Comparison of ENCODE assay signal across 28 cellular contexts in the genomic region with DNA sequence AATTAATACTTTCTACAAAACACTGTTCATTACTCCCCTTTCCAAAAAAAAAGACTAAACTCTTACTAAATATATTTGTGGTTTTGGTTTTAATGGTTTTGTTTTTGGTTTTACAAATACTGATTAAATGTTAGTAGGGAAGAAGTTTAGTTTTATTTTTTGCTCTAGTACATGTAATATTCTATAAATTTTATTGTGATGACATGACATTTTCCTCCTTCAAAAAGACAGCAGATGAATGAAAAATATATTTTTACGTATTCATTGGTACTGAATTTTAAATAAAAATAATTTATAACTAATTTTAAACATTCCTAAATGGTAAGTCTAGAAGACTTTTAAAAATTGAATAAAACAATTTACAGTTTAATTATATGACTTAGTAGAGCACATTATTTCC.
"Had no signal": no experiment of that assay in that cellular context is flagged by ENCODE, and none has a peak within 500 bp of the region (broad histone marks: within the 10 kb centered on the region; RNA-seq: fewer than 3 reads in every experiment).

No MANE protein-coding gene starts in this region.

- H3K27me3 ChIP-seq: adrenal gland, body of pancreas, colonic mucosa, esophagus squamous epithelium had no signal

- H3K27ac ChIP-seq: adrenal gland, body of pancreas, colonic mucosa, epithelial cell of prostate, esophagus squamous epithelium had no signal

- H3K4me1 ChIP-seq: adrenal gland, body of pancreas, colonic mucosa, esophagus squamous epithelium had no signal

- ATAC-seq: activated CD4-positive, alpha-beta T cell treated with anti-CD3 and anti-CD28 coated beads for 36 hours; activated CD8-positive, alpha-beta memory T cell treated with anti-CD3 and anti-CD28 coated beads, Interleukin-2, amount 10 ng/mL, durations not matched to agents 7 days and 5 days; activated CD8-positive, alpha-beta T cell treated with anti-CD3 and anti-CD28 coated beads, Interleukin-2, amount 10 ng/mL, durations not matched to agents 7 days and 5 days; activated naive CD8-positive, alpha-beta T cell treated with anti-CD3 and anti-CD28 coated beads, Interleukin-2, amount 50 U/mL, for 24 hours; body of pancreas had no signal

- DNase-seq: activated CD4-positive, alpha-beta memory T cell treated with anti-CD3 and anti-CD28 coated beads for 36 hours; activated CD4-positive, alpha-beta T cell treated with anti-CD3 and anti-CD28 coated beads for 36 hours; activated CD4-positive, alpha-beta T cell treated with anti-CD3 and anti-CD28 coated beads, Interleukin-2, amount 10 ng/mL, durations not matched to agents 24 days and 14 days; activated CD4-positive, CD25-positive, alpha-beta regulatory T cell; activated CD4-positive, CD25-positive, alpha-beta regulatory T cell treated with anti-CD3 and anti-CD28 coated beads, Interleukin-2, amount 50 U/mL, for 72 hours; activated CD8-positive, alpha-beta memory T cell treated with anti-CD3 and anti-CD28 coated beads, Interleukin-2, amount 10 ng/mL, durations not matched to agents 7 days and 5 days; activated CD8-positive, alpha-beta memory T cell treated with anti-CD3 and anti-CD28 coated beads, Interleukin-2, amount 50 U/mL, for 4 hours; activated CD8-positive, alpha-beta T cell treated with anti-CD3 and anti-CD28 coated beads, Interleukin-2, amount 10 ng/mL, durations not matched to agents 7 days and 5 days; activated effector memory CD4-positive, alpha-beta T cell treated with anti-CD3 and anti-CD28 coated beads, Interleukin-2, amount 50 U/mL, for 16 hours; activated naive CD4-positive, alpha-beta T cell treated with anti-CD3 and anti-CD28 coated beads for 36 hours; activated naive CD8-positive, alpha-beta T cell treated with anti-CD3 and anti-CD28 coated beads for 36 hours; activated naive CD8-positive, alpha-beta T cell treated with anti-CD3 and anti-CD28 coated beads, Interleukin-2, amount 50 U/mL, for 24 hours; activated T-cell treated with anti-CD3 and anti-CD28 coated beads, Interleukin-2, amount 50 U/mL, for 1 hour; activated T-cell treated with anti-CD3 and anti-CD28 coated beads, Interleukin-2, amount 50 U/mL, for 48 hours; adrenal gland; amygdala; aorta; body of pancreas; caudate nucleus; colonic mucosa; effector CD8-positive, alpha-beta T cell; esophagus squamous epithelium; foreskin melanocyte; head of caudate nucleus; T-helper 2 cell had no signal

- H3K9me3 ChIP-seq: adrenal gland, body of pancreas, colonic mucosa, esophagus squamous epithelium had no signal

- FAIRE-seq: endometrium, endothelial cell of umbilical vein had no signal

- H3K4me3 ChIP-seq: adrenal gland, body of pancreas, colonic mucosa, esophagus squamous epithelium had no signal

- H3K36me3 ChIP-seq: adrenal gland, colonic mucosa, esophagus squamous epithelium had no signal
